Comparison of ENCODE assay signal across 7 cellular contexts in the genomic region with DNA sequence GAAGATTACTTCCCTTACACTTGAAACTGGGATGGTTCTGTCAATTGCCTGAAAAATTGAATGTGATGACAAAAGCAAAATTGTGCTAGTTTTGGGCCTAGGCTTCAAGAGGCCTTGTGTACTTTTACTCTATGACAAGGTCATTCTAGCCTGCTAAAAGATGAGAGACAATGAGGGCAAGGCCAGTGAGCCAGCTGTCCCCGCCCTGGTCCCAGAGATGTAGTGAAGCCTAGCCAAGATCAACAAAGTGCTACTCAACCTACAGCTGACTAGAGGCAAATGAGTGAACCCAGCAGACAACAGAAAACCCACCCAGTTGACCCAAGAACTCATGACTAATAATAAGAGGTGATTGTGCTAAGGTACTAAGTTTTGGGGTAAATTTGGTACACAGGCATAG.
"Had no signal": no experiment of that assay in that cellular context is flagged by ENCODE, and none has a peak within 500 bp of the region (broad histone marks: within the 10 kb centered on the region; RNA-seq: fewer than 3 reads in every experiment).

No MANE protein-coding gene starts in this region.

- DNase-seq: H9, HCEC 1CT had no signal

- H3K4me3 ChIP-seq: GM23338 had no signal

- FAIRE-seq: H1, H54, HTR-8/SVneo had no signal

- H3K4me2 ChIP-seq: GM23338 had no signal

- H3K27ac Mint-ChIP-seq: GM23338, H9, IgD-negative memory B cell had no signal

- H2AFZ ChIP-seq: GM23338 had no signal

- H3K27me3 Mint-ChIP-seq: IgD-negative memory B cell had no signal

- H3K9me3 Mint-ChIP-seq: GM23338 had no signal

- H3K36me3 Mint-ChIP-seq: IgD-negative memory B cell had no signal

- H3K4me3 Mint-ChIP-seq: GM23338, H9, IgD-negative memory B cell had no signal

- H3K4me1 Mint-ChIP-seq: GM23338, H9 had no signal

- ATAC-seq: GM23338 had no signal
